19 cellular contexts compared by ENCODE assay signal in genomic region chr7:148999166-148999565, GRCh38. TPM values are rescaled to one million over a fixed set of nuclear protein-coding genes. Genes with fewer than 3 reads are reported as not detected.
DNase-seq lines count a peak whose midpoint lies in the region; ATAC-seq and TF ChIP-seq lines count a peak whose summit lies in the region.
"Had no signal": no experiment of that assay in that cellular context is flagged by ENCODE, and none has a peak within 500 bp of the region (broad histone marks: within the 10 kb centered on the region; RNA-seq: fewer than 3 reads in every experiment).

No MANE protein-coding gene starts in this region.

- DNase-seq in PC-3, result no peak
- peak; percentile 77 for DNase-seq in osteoblast (ENCODE audit: insufficient read length, low spot score, missing footprints)
- no peak for DNase-seq in stimulated activated effector memory CD8-positive, alpha-beta T cell treated with anti-CD3 and anti-CD28 coated beads, Interleukin-12 subunit alpha, Interleukin-12 subunit beta, amount 100 ng/mL, for 72 hours (ENCODE audit: low spot score in 2 of 2)
- no peak for DNase-seq in D341Med (ENCODE audit: low spot score)
- DNase-seq in natural killer cell, result no peak
- DNase-seq: 8988T; ACHN; BE2C; C1 segment of cervical spinal cord; CD4-positive, alpha-beta memory T cell; CD4-positive, CD25-positive, alpha-beta regulatory T cell; CD8-positive, alpha-beta memory T cell; COR-L47; DMS79 treated with DMSO at 0.1 percent for 48 hours; GF-D8 had no signal

- H3K27ac Mint-ChIP-seq in stimulated activated effector memory CD8-positive, alpha-beta T cell treated with anti-CD3 and anti-CD28 coated beads, Interleukin-12 subunit alpha, Interleukin-12 subunit beta, amount 100 ng/mL, for 72 hours, result peak overlapping the region; percentile 17
- no peak overlapping the region for H3K27ac Mint-ChIP-seq in activated T-helper 17 cell treated with anti-CD3 and anti-CD28 coated beads, Interleukin-2, amount 50 U/mL, for 72 hours
- no peak overlapping the region for H3K27ac Mint-ChIP-seq in natural killer cell
- H3K27ac Mint-ChIP-seq: CD14-positive monocyte; CD4-positive, alpha-beta memory T cell; CD4-positive, CD25-positive, alpha-beta regulatory T cell had no signal

- ATAC-seq in PC-3, result peak; percentile 20; the same call in 1 of the 2 replicates
- ATAC-seq in stimulated activated effector memory CD8-positive, alpha-beta T cell treated with anti-CD3 and anti-CD28 coated beads, Interleukin-12 subunit alpha, Interleukin-12 subunit beta, amount 100 ng/mL, for 72 hours, result no peak
- no peak for ATAC-seq in activated T-helper 17 cell treated with anti-CD3 and anti-CD28 coated beads, Interleukin-2, amount 50 U/mL, for 72 hours (replicated peaks)
- ATAC-seq in natural killer cell, result no peak

- H3K9me3 Mint-ChIP-seq in stimulated activated effector memory CD8-positive, alpha-beta T cell treated with anti-CD3 and anti-CD28 coated beads, Interleukin-12 subunit alpha, Interleukin-12 subunit beta, amount 100 ng/mL, for 72 hours, result no peaks in the 10 kb centered on the region
- no peaks in the 10 kb centered on the region for H3K9me3 Mint-ChIP-seq in activated T-helper 17 cell treated with anti-CD3 and anti-CD28 coated beads, Interleukin-2, amount 50 U/mL, for 72 hours
- no peaks in the 10 kb centered on the region for H3K9me3 Mint-ChIP-seq in natural killer cell
- H3K9me3 Mint-ChIP-seq: CD14-positive monocyte; CD4-positive, alpha-beta memory T cell; CD4-positive, CD25-positive, alpha-beta regulatory T cell; CD8-positive, alpha-beta memory T cell had no signal

- H3K27me3 ChIP-seq in PC-3 (ENCODE audit: low read length) (no peaks in the 10 kb centered on the region), osteoblast (ENCODE audit: insufficient read depth, low read length) (no peaks in the 10 kb centered on the region)
- H3K27me3 ChIP-seq: BE2C, BLaER1 had no signal

- TF ChIP-seq CTCF in HEK293 (tag by site-specific recombination; IDR thresholded peaks at IDR 0.05), result no peak
- no peak for TF ChIP-seq CTCF in PC-3 (conservative IDR thresholded peaks at IDR 0.05; ENCODE audit: low read depth, low read length)
- no peak for TF ChIP-seq CTCF in osteoblast (IDR thresholded peaks at IDR 0.05; ENCODE audit: extremely low read depth, low read depth, low read length)
- TF ChIP-seq CTCF in natural killer cell (IDR thresholded peaks at IDR 0.05), result no peak

- no peak overlapping the region for H3K4me3 Mint-ChIP-seq in stimulated activated effector memory CD8-positive, alpha-beta T cell treated with anti-CD3 and anti-CD28 coated beads, Interleukin-12 subunit alpha, Interleukin-12 subunit beta, amount 100 ng/mL, for 72 hours
- no peak overlapping the region for H3K4me3 Mint-ChIP-seq in activated T-helper 17 cell treated with anti-CD3 and anti-CD28 coated beads, Interleukin-2, amount 50 U/mL, for 72 hours
- no peak overlapping the region for H3K4me3 Mint-ChIP-seq in natural killer cell
- H3K4me3 Mint-ChIP-seq: CD14-positive monocyte; CD4-positive, alpha-beta memory T cell; CD8-positive, alpha-beta memory T cell had no signal

- H3K4me1 ChIP-seq in HEK293 (ENCODE audit: control insufficient read depth, insufficient read depth, low read length), result no peaks in the 10 kb centered on the region
- no peaks in the 10 kb centered on the region for H3K4me1 ChIP-seq in PC-3 (ENCODE audit: insufficient read depth, low read length)
- H3K4me1 ChIP-seq in osteoblast (ENCODE audit: insufficient read depth, low read length), result no peaks in the 10 kb centered on the region
- H3K4me1 ChIP-seq: BE2C, BLaER1 had no signal

- no TSS peak for BruUV-seq in PC-3 (replicated peaks; lab: Mats Ljungman, UMichigan)

- H3K27me3 Mint-ChIP-seq in activated T-helper 17 cell treated with anti-CD3 and anti-CD28 coated beads, Interleukin-2, amount 50 U/mL, for 72 hours, result no peaks in the 10 kb centered on the region
- no peaks in the 10 kb centered on the region for H3K27me3 Mint-ChIP-seq in natural killer cell (ENCODE audit: low read depth in 2 of 2)
- H3K27me3 Mint-ChIP-seq: CD4-positive, alpha-beta memory T cell; CD4-positive, CD25-positive, alpha-beta regulatory T cell; CD8-positive, alpha-beta memory T cell had no signal

- H3K36me3 Mint-ChIP-seq in stimulated activated effector memory CD8-positive, alpha-beta T cell treated with anti-CD3 and anti-CD28 coated beads, Interleukin-12 subunit alpha, Interleukin-12 subunit beta, amount 100 ng/mL, for 72 hours, result peaks cover 25% of the 10 kb centered on the region
- peaks cover 24% of the 10 kb centered on the region for H3K36me3 Mint-ChIP-seq in activated T-helper 17 cell treated with anti-CD3 and anti-CD28 coated beads, Interleukin-2, amount 50 U/mL, for 72 hours (ENCODE audit: low read depth)
- peaks cover 7% of the 10 kb centered on the region for H3K36me3 Mint-ChIP-seq in natural killer cell

- H3K27ac ChIP-seq in HEK293 (ENCODE audit: extremely low read depth, low read depth, low read length) (no peak overlapping the region), PC-3 (ENCODE audit: low read length) (no peak overlapping the region), osteoblast (ENCODE audit: low read depth, low read length) (no peak overlapping the region)
- H3K27ac ChIP-seq: BLaER1 had no signal

- CTCF ChIA-PET in HEK293 (lab: Yijun Ruan, JAX), result interaction anchor here (1.7 kb wide), 1 partner anchor 67 kb away, joined by 6 read pairs; no protein-coding TSS in a partner anchor
- CTCF ChIA-PET in PC-3 (lab: Charles Lee), result no interaction called here

- intact Hi-C loops in PC-3 (cut with micrococcal nuclease) (no loop called here), natural killer cell (cut with micrococcal nuclease) (no loop called here)

- H3K4me3 ChIP-seq in HEK293 (ENCODE audit: low read depth, low read length) (no peak overlapping the region), PC-3 (ENCODE audit: low read length) (no peak overlapping the region), osteoblast (ENCODE audit: insufficient read depth, low read length) (no peak overlapping the region)
- H3K4me3 ChIP-seq: BLaER1 had no signal

- POLR2A ChIA-PET in HEK293 (lab: Yijun Ruan, JAX), result no interaction called here
- POLR2A ChIA-PET in PC-3 (lab: Charles Lee; ENCODE audit: unreplicated experiment), result interaction anchor here (0.6 kb wide), 1 partner anchor 33 kb away, joined by 6 read pairs; no protein-coding TSS in a partner anchor

- H2AFZ ChIP-seq in PC-3 (ENCODE audit: low read length) (no peak overlapping the region), osteoblast (ENCODE audit: low read length) (no peak overlapping the region)

- no peak overlapping the region for H3K9ac ChIP-seq in PC-3 (ENCODE audit: low read length)
- H3K9ac ChIP-seq: BLaER1 had no signal

- H3K9me3 ChIP-seq in HEK293 (ENCODE audit: control insufficient read depth, insufficient read depth, low read depth, low read length) (no peaks in the 10 kb centered on the region), PC-3 (ENCODE audit: low read length) (no peaks in the 10 kb centered on the region), osteoblast (ENCODE audit: low read depth, low read length) (no peaks in the 10 kb centered on the region)
- H3K9me3 ChIP-seq: BE2C, BLaER1 had no signal

- H3K4me1 Mint-ChIP-seq in stimulated activated effector memory CD8-positive, alpha-beta T cell treated with anti-CD3 and anti-CD28 coated beads, Interleukin-12 subunit alpha, Interleukin-12 subunit beta, amount 100 ng/mL, for 72 hours, result peaks cover 4% of the 10 kb centered on the region
- H3K4me1 Mint-ChIP-seq in activated T-helper 17 cell treated with anti-CD3 and anti-CD28 coated beads, Interleukin-2, amount 50 U/mL, for 72 hours, result no peaks in the 10 kb centered on the region
- H3K4me1 Mint-ChIP-seq in natural killer cell, result no peaks in the 10 kb centered on the region
- H3K4me1 Mint-ChIP-seq: CD14-positive monocyte; CD4-positive, alpha-beta memory T cell; CD8-positive, alpha-beta memory T cell had no signal

- no peaks in the 10 kb centered on the region for H3K9me2 ChIP-seq in PC-3 (replicated peaks; ENCODE audit: low read length)

- H4K20me1 ChIP-seq in PC-3 (ENCODE audit: low read length) (no peaks in the 10 kb centered on the region), osteoblast (ENCODE audit: insufficient read depth, low read length) (peaks cover 5% of the 10 kb centered on the region)

- H3K79me2 ChIP-seq in PC-3 (ENCODE audit: low read length) (no peaks in the 10 kb centered on the region), osteoblast (ENCODE audit: insufficient read depth, low read length) (no peaks in the 10 kb centered on the region)

- no peak overlapping the region for H3K4me2 ChIP-seq in PC-3 (ENCODE audit: low read length)
- no peak overlapping the region for H3K4me2 ChIP-seq in osteoblast (ENCODE audit: insufficient read depth, low read length)
- H3K4me2 ChIP-seq: BLaER1 had no signal

- H3K36me3 ChIP-seq in HEK293 (ENCODE audit: control insufficient read depth in 2 of 2, insufficient read depth in 1 of 2, low read length in 2 of 2), result peaks cover 0 to 38% of the 10 kb centered on the region in 2 experiments; a peak in 1 of 3 replicates
- H3K36me3 ChIP-seq in PC-3 (ENCODE audit: low read depth, low read length), result peaks cover 16% of the 10 kb centered on the region
- H3K36me3 ChIP-seq in osteoblast (ENCODE audit: insufficient read depth, low read length), result peaks cover 19% of the 10 kb centered on the region

- no peaks in the 10 kb centered on the region for H3F3A ChIP-seq in PC-3 (ENCODE audit: low read length, unreplicated experiment)

TF ChIP-seq in HEK293, 187 proteins besides CTCF, POLR2A, EP300 and RAD21 (continues in another document):
- TF ChIP-seq KLF9 (tag by site-specific recombination; IDR thresholded peaks at IDR 0.05; ENCODE audit: low read depth), result no peak

RNA-seq across cellular contexts. Expression of gene PDIA4, which starts 29.1 kb away (rescaled TPM):
- total RNA-seq in PC-3 (2014; rRNA removed), result 249 and 253 TPM in 2 replicates
- total RNA-seq in osteoblast, result 216 and 220 TPM in 2 replicates
- 10 to 100 TPM; 54.2 to 95.7 TPM for total RNA-seq in activated T-helper 17 cell treated with anti-CD3 and anti-CD28 coated beads, Interleukin-2, amount 50 U/mL, for 72 hours
- 10 to 100 TPM; 54.0 to 82.0 (median 62.7) TPM for total RNA-seq in natural killer cell
